1 cellular context compared by ENCODE assay signal in genomic region chr2:74751981-74752808, GRCh38.
TF ChIP-seq lines count a peak whose summit lies in the region.

No MANE protein-coding gene starts in this region.

TF ChIP-seq in IMR-90, 13 proteins besides CTCF, POLR2A, EP300 and RAD21:
- TF ChIP-seq NFE2L2 (IDR thresholded peaks at IDR 0.05; ENCODE audit: low read depth, low read length) (no peak), FOS (IDR thresholded peaks at IDR 0.05; ENCODE audit: low read depth, low read length) (no peak), USF2 (IDR thresholded peaks at IDR 0.05; ENCODE audit: low read depth, low read length) (no peak), MAZ (IDR thresholded peaks at IDR 0.05; ENCODE audit: borderline replicate concordance, low read depth, low read length) (no peak), RCOR1 (IDR thresholded peaks at IDR 0.05; ENCODE audit: insufficient replicate concordance, low read length) (no peak), MXI1 (IDR thresholded peaks at IDR 0.05; ENCODE audit: borderline replicate concordance, low read depth, low read length) (no peak), CHD1 (IDR thresholded peaks at IDR 0.05; ENCODE audit: low read depth, low read length) (no peak), MAFK (IDR thresholded peaks at IDR 0.05; ENCODE audit: low read depth, low read length) (no peak), BHLHE40 (IDR thresholded peaks at IDR 0.05; ENCODE audit: low read depth, low read length) (no peak), RFX5 (IDR thresholded peaks at IDR 0.05; ENCODE audit: low read depth, low read length) (no peak), SMC3 (IDR thresholded peaks at IDR 0.05; ENCODE audit: low read depth, low read length) (no peak), CEBPB (IDR thresholded peaks at IDR 0.05; ENCODE audit: low read depth, low read length) (no peak), ELK1 (IDR thresholded peaks at IDR 0.05; ENCODE audit: borderline replicate concordance, low read depth, low read length) (no peak)
TF ChIP-seq in IMR-90: peak in this region for 0.
